In the genomic region with DNA sequence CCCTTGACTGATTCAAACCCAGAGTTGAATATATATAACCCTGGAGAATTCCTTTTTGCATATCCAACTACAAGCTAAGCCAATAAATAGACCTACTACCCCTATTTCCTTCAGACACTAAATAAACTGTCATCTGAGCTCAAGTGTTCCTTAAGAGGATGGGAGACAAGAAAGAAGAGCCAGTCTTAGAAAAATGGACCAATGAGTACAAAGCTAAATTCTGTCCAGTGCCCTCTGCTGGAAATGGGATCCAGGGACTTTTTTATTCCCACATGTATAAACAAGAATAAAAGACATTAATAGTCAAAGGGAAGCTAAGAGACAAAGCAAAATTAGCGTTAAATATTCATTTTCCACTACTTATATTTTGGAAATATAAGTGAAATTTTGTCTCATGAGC, we compare ENCODE assay signal across 9 cellular contexts. TPM values are rescaled to one million over a fixed set of nuclear protein-coding genes. Genes with fewer than 3 reads are reported as not detected.
A peak's percentile ranks its signal among the peaks of the same experiment; 100 is the strongest.
DNase-seq lines count a peak whose midpoint lies in the region; ATAC-seq and TF ChIP-seq lines count a peak whose summit lies in the region.
"Had no signal": no experiment of that assay in that cellular context is flagged by ENCODE, and none has a peak within 500 bp of the region (broad histone marks: within the 10 kb centered on the region; RNA-seq: fewer than 3 reads in every experiment).

No MANE protein-coding gene starts in this region.

- H3K9me3 Mint-ChIP-seq in activated CD4-positive, alpha-beta T cell treated with anti-CD3 and anti-CD28 coated beads, Interleukin-2, amount 10 ng/mL, durations not matched to agents 24 days and 14 days, result no peaks in the 10 kb centered on the region
- H3K9me3 Mint-ChIP-seq in stimulated activated naive B cell treated with anti-CD40 and anti-IgM and Interleukin-4, amounts not matched to agents 10 μg/mL and 1 μg/mL and 100 μg/mL, for 72 hours, result peaks cover 0 to 1% of the 10 kb centered on the region in 2 donors
- H3K9me3 Mint-ChIP-seq: dendritic cell treated with granulocyte-macrophage colony-stimulating factor and Interleukin-4, amounts not matched to agents 40 ng/mL and 50 ng/mL, for 4 days had no signal

- H3K27ac ChIP-seq in RWPE2 (ENCODE audit: poor library complexity, severe bottlenecking), result peak overlapping the region; percentile 82

- H3K4me1 Mint-ChIP-seq in activated CD4-positive, alpha-beta T cell treated with anti-CD3 and anti-CD28 coated beads, Interleukin-2, amount 10 ng/mL, durations not matched to agents 24 days and 14 days, result peaks cover 63% of the 10 kb centered on the region
- H3K4me1 Mint-ChIP-seq in stimulated activated naive B cell treated with anti-CD40 and anti-IgM and Interleukin-4, amounts not matched to agents 10 μg/mL and 1 μg/mL and 100 μg/mL, for 72 hours, result peaks cover 43 to 78% of the 10 kb centered on the region in 2 donors

- no peak overlapping the region for H3K4me3 Mint-ChIP-seq in activated CD4-positive, alpha-beta T cell treated with anti-CD3 and anti-CD28 coated beads, Interleukin-2, amount 10 ng/mL, durations not matched to agents 24 days and 14 days
- no peak overlapping the region for H3K4me3 Mint-ChIP-seq in stimulated activated naive B cell treated with anti-CD40 and anti-IgM and Interleukin-4, amounts not matched to agents 10 μg/mL and 1 μg/mL and 100 μg/mL, for 72 hours
- H3K4me3 Mint-ChIP-seq: dendritic cell treated with granulocyte-macrophage colony-stimulating factor and Interleukin-4, amounts not matched to agents 40 ng/mL and 50 ng/mL, for 4 days had no signal

- peak overlapping the region; percentile 7 for H3K27ac Mint-ChIP-seq in activated CD4-positive, alpha-beta T cell treated with anti-CD3 and anti-CD28 coated beads, Interleukin-2, amount 10 ng/mL, durations not matched to agents 24 days and 14 days
- H3K27ac Mint-ChIP-seq in stimulated activated naive B cell treated with anti-CD40 and anti-IgM and Interleukin-4, amounts not matched to agents 10 μg/mL and 1 μg/mL and 100 μg/mL, for 72 hours, result peak overlapping the region; percentile 37

- no peak for DNase-seq in activated CD4-positive, alpha-beta T cell treated with anti-CD3 and anti-CD28 coated beads, Interleukin-2, amount 10 ng/mL, durations not matched to agents 24 days and 14 days
- no peak for DNase-seq in activated CD4-positive, alpha-beta T cell treated with anti-CD3 and anti-CD28 coated beads for 4 hours
- DNase-seq in RWPE2 (ENCODE audit: low spot score), result no peak
- peak; percentile 61 for DNase-seq in fibroblast of mammary gland (ENCODE audit: low read depth)
- no peak for DNase-seq in stimulated activated naive B cell treated with anti-CD40 and anti-IgM and Interleukin-4, amounts not matched to agents 10 μg/mL and 1 μg/mL and 100 μg/mL, for 72 hours
- no peak for DNase-seq in germinal center (ENCODE audit: low spot score)
- no peak for DNase-seq in NCI-H1417 treated with DMSO at 0.1 percent for 48 hours (lab: John Stamatoyannopoulos, UW)

- H3K4me1 ChIP-seq in RWPE2 (ENCODE audit: insufficient read depth, poor library complexity, severe bottlenecking), result peaks cover 15% of the 10 kb centered on the region

- no peak overlapping the region for H3K4me3 ChIP-seq in RWPE2 (ENCODE audit: severe bottlenecking)
- no peak overlapping the region for H3K4me3 ChIP-seq in fibroblast of mammary gland (ENCODE audit: control insufficient read depth, low read depth, low read length)

- H3K36me3 ChIP-seq in RWPE2 (ENCODE audit: low read depth), result peaks cover 58% of the 10 kb centered on the region

- no peak for ATAC-seq in RWPE2 (ENCODE audit: low read depth)
- ATAC-seq in stimulated activated naive B cell treated with anti-CD40 and anti-IgM and Interleukin-4, amounts not matched to agents 10 μg/mL and 1 μg/mL and 100 μg/mL, for 72 hours (replicated peaks), result no peak
- no peak for ATAC-seq in HG03457 (IDR thresholded peaks at IDR 0.05; ENCODE audit: unreplicated experiment)

- peaks cover under 1% of the 10 kb centered on the region for H3K27me3 Mint-ChIP-seq in activated CD4-positive, alpha-beta T cell treated with anti-CD3 and anti-CD28 coated beads, Interleukin-2, amount 10 ng/mL, durations not matched to agents 24 days and 14 days
- peaks cover 0 to 4% of the 10 kb centered on the region in 2 donors for H3K27me3 Mint-ChIP-seq in stimulated activated naive B cell treated with anti-CD40 and anti-IgM and Interleukin-4, amounts not matched to agents 10 μg/mL and 1 μg/mL and 100 μg/mL, for 72 hours
- H3K27me3 Mint-ChIP-seq: dendritic cell treated with granulocyte-macrophage colony-stimulating factor and Interleukin-4, amounts not matched to agents 40 ng/mL and 50 ng/mL, for 4 days had no signal

- no peaks in the 10 kb centered on the region for H3K27me3 ChIP-seq in RWPE2 (ENCODE audit: insufficient read depth, poor library complexity, severe bottlenecking)

- TF ChIP-seq CTCF in RWPE2 (IDR thresholded peaks at IDR 0.05; ENCODE audit: poor library complexity, severe bottlenecking) (peak; percentile 61), fibroblast of mammary gland (conservative IDR thresholded peaks at IDR 0.05; ENCODE audit: control insufficient read depth, insufficient read depth, low read depth, low read length) (peak; percentile 54)

- H3K9me3 ChIP-seq in RWPE2 (ENCODE audit: severe bottlenecking), result no peaks in the 10 kb centered on the region

- intact Hi-C loops in activated CD4-positive, alpha-beta T cell treated with anti-CD3 and anti-CD28 coated beads, Interleukin-2, amount 10 ng/mL, durations not matched to agents 24 days and 14 days (cut with micrococcal nuclease), result loop anchor here (10.0 kb wide), 1 partner anchor 547 kb away; a partner anchor contains a TSS

- peaks cover 78% of the 10 kb centered on the region for H3K36me3 Mint-ChIP-seq in activated CD4-positive, alpha-beta T cell treated with anti-CD3 and anti-CD28 coated beads, Interleukin-2, amount 10 ng/mL, durations not matched to agents 24 days and 14 days (ENCODE audit: low read depth)
- peaks cover 61 to 72% of the 10 kb centered on the region in 2 donors for H3K36me3 Mint-ChIP-seq in stimulated activated naive B cell treated with anti-CD40 and anti-IgM and Interleukin-4, amounts not matched to agents 10 μg/mL and 1 μg/mL and 100 μg/mL, for 72 hours

RNA-seq across cellular contexts. Expression of a gene that starts 4.8 kb away (rescaled TPM):
- 106 and 107 TPM in 2 replicates for total RNA-seq in activated CD4-positive, alpha-beta T cell treated with anti-CD3 and anti-CD28 coated beads, Interleukin-2, amount 10 ng/mL, durations not matched to agents 24 days and 14 days

RNA-seq across cellular contexts. Expression of a gene that starts 5.4 kb away (rescaled TPM):
- total RNA-seq in activated CD4-positive, alpha-beta T cell treated with anti-CD3 and anti-CD28 coated beads, Interleukin-2, amount 10 ng/mL, durations not matched to agents 24 days and 14 days, result 79.4 and 83.6 TPM in 2 replicates

RNA-seq across cellular contexts. Expression of a gene that starts 14.5 kb away (rescaled TPM):
- 11.4 and 14.4 TPM in 2 replicates for total RNA-seq in activated CD4-positive, alpha-beta T cell treated with anti-CD3 and anti-CD28 coated beads, Interleukin-2, amount 10 ng/mL, durations not matched to agents 24 days and 14 days

RNA-seq across cellular contexts. Expression of a gene that starts 34.7 kb away (rescaled TPM):
- total RNA-seq in activated CD4-positive, alpha-beta T cell treated with anti-CD3 and anti-CD28 coated beads, Interleukin-2, amount 10 ng/mL, durations not matched to agents 24 days and 14 days, result 28.9 and 39.4 TPM in 2 replicates

RNA-seq across cellular contexts. Expression of a gene that starts 41.0 kb away (rescaled TPM):
- total RNA-seq in activated CD4-positive, alpha-beta T cell treated with anti-CD3 and anti-CD28 coated beads, Interleukin-2, amount 10 ng/mL, durations not matched to agents 24 days and 14 days, result 123 and 125 TPM in 2 replicates
